Comparison of ENCODE assay signal across 1 cellular context in genomic region chr3:180657094-180657493, GRCh38.
TF ChIP-seq lines count a peak whose summit lies in the region.

No MANE protein-coding gene starts in this region.

TF ChIP-seq in GM23338, 12 proteins besides CTCF, POLR2A, EP300 and RAD21:
- TF ChIP-seq, protein P1, sequence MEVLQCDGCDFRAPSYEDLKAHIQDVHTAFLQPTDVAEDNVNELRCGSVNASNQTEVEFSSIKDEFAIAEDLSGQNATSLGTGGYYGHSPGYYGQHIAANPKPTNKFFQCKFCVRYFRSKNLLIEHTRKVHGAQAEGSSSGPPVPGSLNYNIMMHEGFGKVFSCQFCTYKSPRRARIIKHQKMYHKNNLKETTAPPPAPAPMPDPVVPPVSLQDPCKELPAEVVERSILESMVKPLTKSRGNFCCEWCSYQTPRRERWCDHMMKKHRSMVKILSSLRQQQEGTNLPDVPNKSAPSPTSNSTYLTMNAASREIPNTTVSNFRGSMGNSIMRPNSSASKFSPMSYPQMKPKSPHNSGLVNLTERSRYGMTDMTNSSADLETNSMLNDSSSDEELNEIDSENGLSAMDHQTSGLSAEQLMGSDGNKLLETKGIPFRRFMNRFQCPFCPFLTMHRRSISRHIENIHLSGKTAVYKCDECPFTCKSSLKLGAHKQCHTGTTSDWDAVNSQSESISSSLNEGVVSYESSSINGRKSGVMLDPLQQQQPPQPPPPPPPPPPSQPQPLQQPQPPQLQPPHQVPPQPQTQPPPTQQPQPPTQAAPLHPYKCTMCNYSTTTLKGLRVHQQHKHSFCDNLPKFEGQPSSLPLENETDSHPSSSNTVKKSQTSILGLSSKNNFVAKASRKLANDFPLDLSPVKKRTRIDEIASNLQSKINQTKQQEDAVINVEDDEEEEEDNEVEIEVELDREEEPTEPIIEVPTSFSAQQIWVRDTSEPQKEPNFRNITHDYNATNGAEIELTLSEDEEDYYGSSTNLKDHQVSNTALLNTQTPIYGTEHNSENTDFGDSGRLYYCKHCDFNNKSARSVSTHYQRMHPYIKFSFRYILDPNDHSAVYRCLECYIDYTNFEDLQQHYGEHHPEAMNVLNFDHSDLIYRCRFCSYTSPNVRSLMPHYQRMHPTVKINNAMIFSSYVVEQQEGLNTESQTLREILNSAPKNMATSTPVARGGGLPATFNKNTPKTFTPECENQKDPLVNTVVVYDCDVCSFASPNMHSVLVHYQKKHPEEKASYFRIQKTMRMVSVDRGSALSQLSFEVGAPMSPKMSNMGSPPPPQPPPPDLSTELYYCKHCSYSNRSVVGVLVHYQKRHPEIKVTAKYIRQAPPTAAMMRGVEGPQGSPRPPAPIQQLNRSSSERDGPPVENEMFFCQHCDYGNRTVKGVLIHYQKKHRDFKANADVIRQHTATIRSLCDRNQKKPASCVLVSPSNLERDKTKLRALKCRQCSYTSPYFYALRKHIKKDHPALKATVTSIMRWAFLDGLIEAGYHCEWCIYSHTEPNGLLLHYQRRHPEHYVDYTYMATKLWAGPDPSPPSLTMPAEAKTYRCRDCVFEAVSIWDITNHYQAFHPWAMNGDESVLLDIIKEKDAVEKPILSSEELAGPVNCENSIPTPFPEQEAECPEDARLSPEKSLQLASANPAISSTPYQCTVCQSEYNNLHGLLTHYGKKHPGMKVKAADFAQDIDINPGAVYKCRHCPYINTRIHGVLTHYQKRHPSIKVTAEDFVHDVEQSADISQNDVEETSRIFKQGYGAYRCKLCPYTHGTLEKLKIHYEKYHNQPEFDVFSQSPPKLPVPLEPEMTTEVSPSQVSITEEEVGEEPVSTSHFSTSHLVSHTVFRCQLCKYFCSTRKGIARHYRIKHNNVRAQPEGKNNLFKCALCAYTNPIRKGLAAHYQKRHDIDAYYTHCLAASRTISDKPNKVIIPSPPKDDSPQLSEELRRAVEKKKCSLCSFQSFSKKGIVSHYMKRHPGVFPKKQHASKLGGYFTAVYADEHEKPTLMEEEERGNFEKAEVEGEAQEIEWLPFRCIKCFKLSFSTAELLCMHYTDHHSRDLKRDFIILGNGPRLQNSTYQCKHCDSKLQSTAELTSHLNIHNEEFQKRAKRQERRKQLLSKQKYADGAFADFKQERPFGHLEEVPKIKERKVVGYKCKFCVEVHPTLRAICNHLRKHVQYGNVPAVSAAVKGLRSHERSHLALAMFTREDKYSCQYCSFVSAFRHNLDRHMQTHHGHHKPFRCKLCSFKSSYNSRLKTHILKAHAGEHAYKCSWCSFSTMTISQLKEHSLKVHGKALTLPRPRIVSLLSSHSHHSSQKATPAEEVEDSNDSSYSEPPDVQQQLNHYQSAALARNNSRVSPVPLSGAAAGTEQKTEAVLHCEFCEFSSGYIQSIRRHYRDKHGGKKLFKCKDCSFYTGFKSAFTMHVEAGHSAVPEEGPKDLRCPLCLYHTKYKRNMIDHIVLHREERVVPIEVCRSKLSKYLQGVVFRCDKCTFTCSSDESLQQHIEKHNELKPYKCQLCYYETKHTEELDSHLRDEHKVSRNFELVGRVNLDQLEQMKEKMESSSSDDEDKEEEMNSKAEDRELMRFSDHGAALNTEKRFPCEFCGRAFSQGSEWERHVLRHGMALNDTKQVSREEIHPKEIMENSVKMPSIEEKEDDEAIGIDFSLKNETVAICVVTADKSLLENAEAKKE (CRISPR knock-in tag; IDR thresholded peaks at IDR 0.05), result no peak
- no peak for TF ChIP-seq EZH2phosphoT487 (IDR thresholded peaks at IDR 0.05; ENCODE audit: unreplicated experiment)
- no peak for TF ChIP-seq ZNF114 (CRISPR knock-in tag; IDR thresholded peaks at IDR 0.05)
- no peak for TF ChIP-seq JUNB (IDR thresholded peaks at IDR 0.05; ENCODE audit: unreplicated experiment)
- no peak for TF ChIP-seq CREB1 (CRISPR knock-in tag; IDR thresholded peaks at IDR 0.05; ENCODE audit: low read depth)
- no peak for TF ChIP-seq POLR2AphosphoS5 (IDR thresholded peaks at IDR 0.05; ENCODE audit: low read depth)
- TF ChIP-seq REST (IDR thresholded peaks at IDR 0.05; ENCODE audit: unreplicated experiment), result no peak
- no peak for TF ChIP-seq STAT1 (IDR thresholded peaks at IDR 0.05; ENCODE audit: unreplicated experiment)
- TF ChIP-seq ZNF331 (CRISPR knock-in tag; IDR thresholded peaks at IDR 0.05; ENCODE audit: low read depth), result no peak
- no peak for TF ChIP-seq NANOG (IDR thresholded peaks at IDR 0.05; ENCODE audit: borderline replicate concordance)
- TF ChIP-seq, protein P2, sequence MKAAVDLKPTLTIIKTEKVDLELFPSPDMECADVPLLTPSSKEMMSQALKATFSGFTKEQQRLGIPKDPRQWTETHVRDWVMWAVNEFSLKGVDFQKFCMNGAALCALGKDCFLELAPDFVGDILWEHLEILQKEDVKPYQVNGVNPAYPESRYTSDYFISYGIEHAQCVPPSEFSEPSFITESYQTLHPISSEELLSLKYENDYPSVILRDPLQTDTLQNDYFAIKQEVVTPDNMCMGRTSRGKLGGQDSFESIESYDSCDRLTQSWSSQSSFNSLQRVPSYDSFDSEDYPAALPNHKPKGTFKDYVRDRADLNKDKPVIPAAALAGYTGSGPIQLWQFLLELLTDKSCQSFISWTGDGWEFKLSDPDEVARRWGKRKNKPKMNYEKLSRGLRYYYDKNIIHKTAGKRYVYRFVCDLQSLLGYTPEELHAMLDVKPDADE (IDR thresholded peaks at IDR 0.05), result no peak
- no peak for TF ChIP-seq EZH2 (IDR thresholded peaks at IDR 0.05; ENCODE audit: low read depth, unreplicated experiment)
